Comparison of ENCODE assay signal across 8 cellular contexts in genomic region chr11:119067371-119068222, GRCh38. TPM values are rescaled to one million over a fixed set of nuclear protein-coding genes. Genes with fewer than 3 reads are reported as not detected.
DNase-seq lines count a peak whose midpoint lies in the region; TF ChIP-seq lines count a peak whose summit lies in the region.

TSS of gene VPS11 (plus strand) at chr11:119067818. CDS start at chr11:119067824, 6 bp downstream.

- peak within 1 kb of the TSS; percentile 74 for H2AFZ ChIP-seq in neural cell (ENCODE audit: low read depth, low read length)

- peak within 1 kb of the TSS; percentile 41 for H3K4me2 ChIP-seq in neural cell (ENCODE audit: low read length)

- 0 to 1% (median 1%) methylated on average over 21 to 49 of the region's 49 CpGs for WGBS in stomach, 5 donors

- TF ChIP-seq RAD21 in neural cell (conservative IDR thresholded peaks at IDR 0.05): peak; percentile 45

- intact Hi-C loops in stomach (cut with DNase I; ENCODE audit: low total_unique reads): no loop called here

- H3K36me3 ChIP-seq in H7 (replicated peaks; ENCODE audit: control insufficient read depth, insufficient read depth, low read length) (peaks cover 4% of the 10 kb centered on the region; the same call in 1 of the 2 replicates), neural cell (ENCODE audit: insufficient read depth, low read length) (no peaks in the 10 kb centered on the region), stomach (peaks cover 26 to 34% (median 31%) of the 10 kb centered on the region in 4 donors)

- no peaks in the 10 kb centered on the region for H3K27me3 ChIP-seq in H7 (ENCODE audit: control insufficient read depth, insufficient read depth, low read length)
- no peaks in the 10 kb centered on the region for H3K27me3 ChIP-seq in neural cell (ENCODE audit: insufficient read depth, low read depth, low read length)
- H3K27me3 ChIP-seq in stomach: no peaks in the 10 kb centered on the region

- peak; percentile 75 for TF ChIP-seq EP300 in neural cell (conservative IDR thresholded peaks at IDR 0.05; ENCODE audit: poor library complexity, severe bottlenecking)
- TF ChIP-seq EP300 in stomach (IDR thresholded peaks at IDR 0.05): no peak

- no peak for TF ChIP-seq POLR2A in stomach (IDR thresholded peaks at IDR 0.05)

- no peak for TF ChIP-seq CTCF in neural cell (IDR thresholded peaks at IDR 0.05; ENCODE audit: poor library complexity, severe bottlenecking)
- TF ChIP-seq CTCF in stomach (IDR thresholded peaks at IDR 0.05): peak in 1 of 7 experiments; percentile 26

- DNase-seq in ELR (ENCODE audit: low read depth): peak; percentile 99
- peak; percentile 99 for DNase-seq in H7
- DNase-seq in M059J (ENCODE audit: low read depth): peak; percentile 98
- peak; percentile 82 for DNase-seq in SIG-M5 (lab: John Stamatoyannopoulos, UW)
- peak; percentile 98 for DNase-seq in activated gamma-delta T cell (lab: John Stamatoyannopoulos, UW)
- peak; percentile 92 for DNase-seq in fibroblast of the conjunctiva (ENCODE audit: low read depth)
- DNase-seq in stomach: peak; percentile 99

- no peaks in the 10 kb centered on the region for H3K9me2 ChIP-seq in neural cell (ENCODE audit: insufficient read depth, low read length)

- H3K27ac ChIP-seq in neural cell (ENCODE audit: low read length) (peak within 1 kb of the TSS; percentile 76), stomach (peak within 1 kb of the TSS; percentile 84 to 94 (median 89))

- H3F3A ChIP-seq in neural cell (ENCODE audit: insufficient read depth, low read length, poor library complexity, severe bottlenecking): no peaks in the 10 kb centered on the region

- peak within 1 kb of the TSS; percentile 91 for H3K4me3 ChIP-seq in H7 (ENCODE audit: insufficient read depth, low read depth, low read length)
- peak within 1 kb of the TSS; percentile 86 for H3K4me3 ChIP-seq in neural cell (ENCODE audit: low read length)
- peak within 1 kb of the TSS; percentile 68 to 85 (median 81) for H3K4me3 ChIP-seq in stomach

- no peaks in the 10 kb centered on the region for H4K20me1 ChIP-seq in neural cell (ENCODE audit: insufficient read depth)

- H3K9ac ChIP-seq in neural cell (ENCODE audit: low read length): peak within 1 kb of the TSS; percentile 87

- no peaks in the 10 kb centered on the region for H3K9me3 ChIP-seq in neural cell (ENCODE audit: low read length)
- no peaks in the 10 kb centered on the region for H3K9me3 ChIP-seq in stomach

- peaks cover 25 to 60% (median 43%) of the 10 kb centered on the region in 4 donors for H3K4me1 ChIP-seq in stomach

- H3K79me2 ChIP-seq in neural cell (replicated peaks; ENCODE audit: insufficient read depth, low read length): peaks cover 20% of the 10 kb centered on the region

TF ChIP-seq in neural cell, 6 proteins besides CTCF, POLR2A, EP300 and RAD21:
- TF ChIP-seq EZH2 (IDR thresholded peaks at IDR 0.05; ENCODE audit: borderline replicate concordance, insufficient read depth, low read length, poor library complexity, severe bottlenecking) (no peak), SMC3 (conservative IDR thresholded peaks at IDR 0.05; ENCODE audit: poor library complexity) (peak; percentile 47), REST (IDR thresholded peaks at IDR 0.05; ENCODE audit: borderline replicate concordance) (peak; percentile 85), MXI1 (conservative IDR thresholded peaks at IDR 0.05; ENCODE audit: poor library complexity, severe bottlenecking) (peak; percentile 95), POLR2AphosphoS5 (IDR thresholded peaks at IDR 0.05) (peak; percentile 89), TAF1 (IDR thresholded peaks at IDR 0.05; ENCODE audit: low read depth) (peak; percentile 88)

RNA-seq across cellular contexts. Expression of gene VPS11, which starts in this region (rescaled TPM):
- total RNA-seq in H7 (2014; rRNA removed; shearing (Covaris generic)): 17.5 and 21.9 TPM in 2 replicates
- 18.9 and 20.9 TPM in 2 replicates for total RNA-seq in M059J (2014; rRNA removed; shearing (Covaris generic))
- polyA plus RNA-seq in neural cell (24.1 and 24.8 TPM in 2 replicates), stomach (10 to 100 TPM; 25.5 to 43.1 (median 40.9) TPM)
- polyA minus RNA-seq in neural cell: 33.7 and 41.9 TPM in 2 replicates
- total RNA-seq in stomach: 100 to 1,000 TPM in 1 of 5 donors, 10 to 100 TPM in 3, 1 to 10 TPM in 1; 8.2 to 190 (median 21.1) TPM

Comparison
In these comparisons a context has a peak if more than half of its experiments do, and no peak if none do; other contexts are left out.
1. Peak in every context shown above with its lines: DNase-seq, H3K4me3 ChIP-seq and H3K27ac ChIP-seq.